In the genomic region with DNA sequence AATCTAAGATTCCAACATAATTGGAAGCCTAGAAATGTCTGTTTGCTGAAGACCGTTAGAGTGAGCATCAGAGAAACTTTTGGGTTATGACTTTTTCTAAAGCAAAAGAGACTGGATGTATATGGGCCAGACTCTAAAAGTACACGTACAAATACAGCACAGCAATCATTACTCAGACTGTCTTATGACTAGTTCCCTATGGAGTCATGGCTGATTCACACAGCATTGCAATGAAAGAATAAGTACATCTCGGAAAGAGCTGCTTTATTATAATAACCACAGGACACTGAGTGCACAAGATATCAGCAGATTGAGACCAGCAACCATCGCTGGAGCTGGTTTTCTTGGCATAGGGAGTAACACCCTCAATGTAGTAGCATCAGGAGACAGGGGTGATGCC, we compare ENCODE assay signal across 1 cellular context.
TF ChIP-seq lines count a peak whose summit lies in the region.

No MANE protein-coding gene starts in this region.

TF ChIP-seq in GM23338, 12 proteins besides CTCF, POLR2A, EP300 and RAD21 (continued from another document):
- TF ChIP-seq, protein P1, sequence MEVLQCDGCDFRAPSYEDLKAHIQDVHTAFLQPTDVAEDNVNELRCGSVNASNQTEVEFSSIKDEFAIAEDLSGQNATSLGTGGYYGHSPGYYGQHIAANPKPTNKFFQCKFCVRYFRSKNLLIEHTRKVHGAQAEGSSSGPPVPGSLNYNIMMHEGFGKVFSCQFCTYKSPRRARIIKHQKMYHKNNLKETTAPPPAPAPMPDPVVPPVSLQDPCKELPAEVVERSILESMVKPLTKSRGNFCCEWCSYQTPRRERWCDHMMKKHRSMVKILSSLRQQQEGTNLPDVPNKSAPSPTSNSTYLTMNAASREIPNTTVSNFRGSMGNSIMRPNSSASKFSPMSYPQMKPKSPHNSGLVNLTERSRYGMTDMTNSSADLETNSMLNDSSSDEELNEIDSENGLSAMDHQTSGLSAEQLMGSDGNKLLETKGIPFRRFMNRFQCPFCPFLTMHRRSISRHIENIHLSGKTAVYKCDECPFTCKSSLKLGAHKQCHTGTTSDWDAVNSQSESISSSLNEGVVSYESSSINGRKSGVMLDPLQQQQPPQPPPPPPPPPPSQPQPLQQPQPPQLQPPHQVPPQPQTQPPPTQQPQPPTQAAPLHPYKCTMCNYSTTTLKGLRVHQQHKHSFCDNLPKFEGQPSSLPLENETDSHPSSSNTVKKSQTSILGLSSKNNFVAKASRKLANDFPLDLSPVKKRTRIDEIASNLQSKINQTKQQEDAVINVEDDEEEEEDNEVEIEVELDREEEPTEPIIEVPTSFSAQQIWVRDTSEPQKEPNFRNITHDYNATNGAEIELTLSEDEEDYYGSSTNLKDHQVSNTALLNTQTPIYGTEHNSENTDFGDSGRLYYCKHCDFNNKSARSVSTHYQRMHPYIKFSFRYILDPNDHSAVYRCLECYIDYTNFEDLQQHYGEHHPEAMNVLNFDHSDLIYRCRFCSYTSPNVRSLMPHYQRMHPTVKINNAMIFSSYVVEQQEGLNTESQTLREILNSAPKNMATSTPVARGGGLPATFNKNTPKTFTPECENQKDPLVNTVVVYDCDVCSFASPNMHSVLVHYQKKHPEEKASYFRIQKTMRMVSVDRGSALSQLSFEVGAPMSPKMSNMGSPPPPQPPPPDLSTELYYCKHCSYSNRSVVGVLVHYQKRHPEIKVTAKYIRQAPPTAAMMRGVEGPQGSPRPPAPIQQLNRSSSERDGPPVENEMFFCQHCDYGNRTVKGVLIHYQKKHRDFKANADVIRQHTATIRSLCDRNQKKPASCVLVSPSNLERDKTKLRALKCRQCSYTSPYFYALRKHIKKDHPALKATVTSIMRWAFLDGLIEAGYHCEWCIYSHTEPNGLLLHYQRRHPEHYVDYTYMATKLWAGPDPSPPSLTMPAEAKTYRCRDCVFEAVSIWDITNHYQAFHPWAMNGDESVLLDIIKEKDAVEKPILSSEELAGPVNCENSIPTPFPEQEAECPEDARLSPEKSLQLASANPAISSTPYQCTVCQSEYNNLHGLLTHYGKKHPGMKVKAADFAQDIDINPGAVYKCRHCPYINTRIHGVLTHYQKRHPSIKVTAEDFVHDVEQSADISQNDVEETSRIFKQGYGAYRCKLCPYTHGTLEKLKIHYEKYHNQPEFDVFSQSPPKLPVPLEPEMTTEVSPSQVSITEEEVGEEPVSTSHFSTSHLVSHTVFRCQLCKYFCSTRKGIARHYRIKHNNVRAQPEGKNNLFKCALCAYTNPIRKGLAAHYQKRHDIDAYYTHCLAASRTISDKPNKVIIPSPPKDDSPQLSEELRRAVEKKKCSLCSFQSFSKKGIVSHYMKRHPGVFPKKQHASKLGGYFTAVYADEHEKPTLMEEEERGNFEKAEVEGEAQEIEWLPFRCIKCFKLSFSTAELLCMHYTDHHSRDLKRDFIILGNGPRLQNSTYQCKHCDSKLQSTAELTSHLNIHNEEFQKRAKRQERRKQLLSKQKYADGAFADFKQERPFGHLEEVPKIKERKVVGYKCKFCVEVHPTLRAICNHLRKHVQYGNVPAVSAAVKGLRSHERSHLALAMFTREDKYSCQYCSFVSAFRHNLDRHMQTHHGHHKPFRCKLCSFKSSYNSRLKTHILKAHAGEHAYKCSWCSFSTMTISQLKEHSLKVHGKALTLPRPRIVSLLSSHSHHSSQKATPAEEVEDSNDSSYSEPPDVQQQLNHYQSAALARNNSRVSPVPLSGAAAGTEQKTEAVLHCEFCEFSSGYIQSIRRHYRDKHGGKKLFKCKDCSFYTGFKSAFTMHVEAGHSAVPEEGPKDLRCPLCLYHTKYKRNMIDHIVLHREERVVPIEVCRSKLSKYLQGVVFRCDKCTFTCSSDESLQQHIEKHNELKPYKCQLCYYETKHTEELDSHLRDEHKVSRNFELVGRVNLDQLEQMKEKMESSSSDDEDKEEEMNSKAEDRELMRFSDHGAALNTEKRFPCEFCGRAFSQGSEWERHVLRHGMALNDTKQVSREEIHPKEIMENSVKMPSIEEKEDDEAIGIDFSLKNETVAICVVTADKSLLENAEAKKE (CRISPR knock-in tag; IDR thresholded peaks at IDR 0.05), result no peak
- no peak for TF ChIP-seq EZH2phosphoT487 (IDR thresholded peaks at IDR 0.05; ENCODE audit: unreplicated experiment)
- TF ChIP-seq, protein P2, sequence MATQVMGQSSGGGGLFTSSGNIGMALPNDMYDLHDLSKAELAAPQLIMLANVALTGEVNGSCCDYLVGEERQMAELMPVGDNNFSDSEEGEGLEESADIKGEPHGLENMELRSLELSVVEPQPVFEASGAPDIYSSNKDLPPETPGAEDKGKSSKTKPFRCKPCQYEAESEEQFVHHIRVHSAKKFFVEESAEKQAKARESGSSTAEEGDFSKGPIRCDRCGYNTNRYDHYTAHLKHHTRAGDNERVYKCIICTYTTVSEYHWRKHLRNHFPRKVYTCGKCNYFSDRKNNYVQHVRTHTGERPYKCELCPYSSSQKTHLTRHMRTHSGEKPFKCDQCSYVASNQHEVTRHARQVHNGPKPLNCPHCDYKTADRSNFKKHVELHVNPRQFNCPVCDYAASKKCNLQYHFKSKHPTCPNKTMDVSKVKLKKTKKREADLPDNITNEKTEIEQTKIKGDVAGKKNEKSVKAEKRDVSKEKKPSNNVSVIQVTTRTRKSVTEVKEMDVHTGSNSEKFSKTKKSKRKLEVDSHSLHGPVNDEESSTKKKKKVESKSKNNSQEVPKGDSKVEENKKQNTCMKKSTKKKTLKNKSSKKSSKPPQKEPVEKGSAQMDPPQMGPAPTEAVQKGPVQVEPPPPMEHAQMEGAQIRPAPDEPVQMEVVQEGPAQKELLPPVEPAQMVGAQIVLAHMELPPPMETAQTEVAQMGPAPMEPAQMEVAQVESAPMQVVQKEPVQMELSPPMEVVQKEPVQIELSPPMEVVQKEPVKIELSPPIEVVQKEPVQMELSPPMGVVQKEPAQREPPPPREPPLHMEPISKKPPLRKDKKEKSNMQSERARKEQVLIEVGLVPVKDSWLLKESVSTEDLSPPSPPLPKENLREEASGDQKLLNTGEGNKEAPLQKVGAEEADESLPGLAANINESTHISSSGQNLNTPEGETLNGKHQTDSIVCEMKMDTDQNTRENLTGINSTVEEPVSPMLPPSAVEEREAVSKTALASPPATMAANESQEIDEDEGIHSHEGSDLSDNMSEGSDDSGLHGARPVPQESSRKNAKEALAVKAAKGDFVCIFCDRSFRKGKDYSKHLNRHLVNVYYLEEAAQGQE (IDR thresholded peaks at IDR 0.05; ENCODE audit: unreplicated experiment), result no peak
